In genomic region chr3:23219117-23219516, GRCh38 we compare ENCODE assay signal across 11 cellular contexts. TPM values are rescaled to one million over a fixed set of nuclear protein-coding genes. Genes with fewer than 3 reads are reported as not detected.
DNase-seq lines count a peak whose midpoint lies in the region; ATAC-seq and TF ChIP-seq lines count a peak whose summit lies in the region.
"Had no signal": no experiment of that assay in that cellular context is flagged by ENCODE, and none has a peak within 500 bp of the region (broad histone marks: within the 10 kb centered on the region; RNA-seq: fewer than 3 reads in every experiment).

No MANE protein-coding gene starts in this region.

- H3K27me3 ChIP-seq in esophagus muscularis mucosa = no peaks in the 10 kb centered on the region
- H3K27me3 ChIP-seq in sigmoid colon = no peaks in the 10 kb centered on the region

- no peak for DNase-seq in esophagus muscularis mucosa (ENCODE audit: extremely low spot score)
- DNase-seq in NCI-H69 (lab: John Stamatoyannopoulos, UW) = no peak
- no peak for DNase-seq in sigmoid colon
- no peak for DNase-seq in CD14-positive monocyte (ENCODE audit: low spot score)
- DNase-seq in NCI-H146 treated with DMSO at 0.1 percent for 48 hours (lab: John Stamatoyannopoulos, UW; ENCODE audit: unreplicated experiment) = no peak
- DNase-seq: GM23248, NCI-H1092, posterior cingulate gyrus had no signal

- WGBS in esophagus muscularis mucosa = 47% methylated on average over 2 of the region's 2 CpGs
- 36 to 43% methylated on average over 2 of the region's 2 CpGs for WGBS in sigmoid colon, 2 donors

- peak; percentile 60 for ATAC-seq in GM18502 (IDR thresholded peaks at IDR 0.05; ENCODE audit: poor library complexity, unreplicated experiment)
- peak; percentile 47 for ATAC-seq in GM21619 (IDR thresholded peaks at IDR 0.05; ENCODE audit: unreplicated experiment)
- peak; percentile 56 for ATAC-seq in HG03378 (IDR thresholded peaks at IDR 0.05; ENCODE audit: unreplicated experiment)

- H3K9me3 Mint-ChIP-seq in CD14-positive monocyte = peaks cover 0 to 7% (median 3%) of the 10 kb centered on the region in 7 donors

- intact Hi-C loops in esophagus muscularis mucosa (cut with DNase I) (no loop called here), sigmoid colon (cut with DNase I) (no loop called here), CD14-positive monocyte (cut with micrococcal nuclease) (no loop called here)

- H3K27me3 Mint-ChIP-seq in CD14-positive monocyte (ENCODE audit: low read depth in 3 of 3) = peaks cover 0 to 2% (median 0%) of the 10 kb centered on the region in 3 donors

- TF ChIP-seq CTCF in esophagus muscularis mucosa (IDR thresholded peaks at IDR 0.05) (no peak), sigmoid colon (IDR thresholded peaks at IDR 0.05) (no peak), CD14-positive monocyte (IDR thresholded peaks at IDR 0.05) (no peak)

- H3K4me3 ChIP-seq in esophagus muscularis mucosa (no peak overlapping the region), sigmoid colon (no peak overlapping the region)
- H3K4me3 ChIP-seq: GM23248 had no signal

- H3K9me3 ChIP-seq in esophagus muscularis mucosa = peaks cover 0 to 8% (median 0%) of the 10 kb centered on the region in 4 donors
- H3K9me3 ChIP-seq in sigmoid colon = no peaks in the 10 kb centered on the region

- H3K36me3 Mint-ChIP-seq in CD14-positive monocyte = peaks cover 8 to 16% of the 10 kb centered on the region in 2 donors

- H3K4me1 Mint-ChIP-seq in CD14-positive monocyte = peaks cover 28% of the 10 kb centered on the region

- H3K4me1 ChIP-seq in esophagus muscularis mucosa (peaks cover 12 to 47% (median 41%) of the 10 kb centered on the region in 4 donors), sigmoid colon (peaks cover 0 to 52% (median 35%) of the 10 kb centered on the region in 4 donors)

- TF ChIP-seq EP300 in esophagus muscularis mucosa (IDR thresholded peaks at IDR 0.05) (no peak), sigmoid colon (IDR thresholded peaks at IDR 0.05) (no peak)

- TF ChIP-seq POLR2A in esophagus muscularis mucosa (IDR thresholded peaks at IDR 0.05; ENCODE audit: low read depth) (no peak), sigmoid colon (IDR thresholded peaks at IDR 0.05) (no peak)

- peak overlapping the region in 1 of 7 donors; percentile 51 for H3K27ac Mint-ChIP-seq in CD14-positive monocyte

- H3K36me3 ChIP-seq in esophagus muscularis mucosa (no peaks in the 10 kb centered on the region), sigmoid colon (no peaks in the 10 kb centered on the region)

- no peak overlapping the region for H3K4me3 Mint-ChIP-seq in CD14-positive monocyte

- H3K27ac ChIP-seq in esophagus muscularis mucosa (replicated peaks in 1 of 4) = peak overlapping the region in 3 of 4 donors; percentile 17 to 31 (median 30)
- H3K27ac ChIP-seq in sigmoid colon = peak overlapping the region in 1 of 4 donors; percentile 14
- H3K27ac ChIP-seq: GM23248 had no signal

RNA-seq across cellular contexts. Expression of gene UBE2E2, which starts 16.0 kb away (rescaled TPM):
- total RNA-seq in esophagus muscularis mucosa (100 to 1,000 TPM in 2 of 4 donors, 10 to 100 TPM in 2; 53.5 to 143 (median 90.3) TPM), sigmoid colon (100 to 1,000 TPM in 1 of 4 donors, 10 to 100 TPM in 3; 34.6 to 135 (median 48.8) TPM)
- polyA plus RNA-seq in sigmoid colon (10 to 100 TPM in 2 of 3 donors, 1 to 10 TPM in 1; 3.7 to 17.4 (median 10.7) TPM), CD14-positive monocyte (10 to 100 TPM; 66.3 to 78.0 TPM)
